8 cellular contexts compared by ENCODE assay signal in genomic region chr1:153921803-153922075, GRCh38. TPM values are rescaled to one million over a fixed set of nuclear protein-coding genes. Genes with fewer than 3 reads are reported as not detected.
DNase-seq lines count a peak whose midpoint lies in the region; ATAC-seq, FAIRE-seq and TF ChIP-seq lines count a peak whose summit lies in the region.

No MANE protein-coding gene starts in this region.

- CTCF ChIA-PET in CD8-positive, alpha-beta T cell (lab: Charles Lee): interaction anchor here (1.1 to 5.2 kb wide), 5 partner anchors 23 to 124 kb away, joined by 3 to 40 read pairs (median 6); partner anchors contain the start of genes CRTC2 and DENND4B
- CTCF ChIA-PET in K562 (lab: Yijun Ruan, JAX; ENCODE audit: low intra/inter-chr PET ratio): no interaction called here

- H3K27ac Mint-ChIP-seq in CD8-positive, alpha-beta T cell: peak overlapping the region; percentile 78

- DNase-seq in CD8-positive, alpha-beta T cell: peak in 1 of 7 experiments; percentile 16
- DNase-seq in NB4 (ENCODE audit: low read depth): no peak
- DNase-seq in K562 (ENCODE audit: extremely low read depth in 1 of 4, low spot score in 3 of 4): no peak
- DNase-seq in left kidney (ENCODE audit: low read depth, low spot score): peak; percentile 64
- DNase-seq in NCI-H345 (lab: John Stamatoyannopoulos, UW): no peak
- DNase-seq in activated gamma-delta T cell treated with Interleukin-2 at 50 U/mL for 16 hours: no peak

- H3K9me3 Mint-ChIP-seq in CD8-positive, alpha-beta T cell: no peaks in the 10 kb centered on the region

- peaks cover 55% of the 10 kb centered on the region for H3K79me2 ChIP-seq in K562 (ENCODE audit: control insufficient read depth, insufficient read depth, low read length)

- no peak for TF ChIP-seq RAD21 in K562 (CRISPR knock-in tag; conservative IDR thresholded peaks at IDR 0.05 in 1 of 2, IDR thresholded peaks at IDR 0.05 in 1 of 2)

- TF ChIP-seq POLR2A in NB4 (IDR thresholded peaks at IDR 0.05; ENCODE audit: extremely low read depth, insufficient read length) (no peak), K562 (conservative IDR thresholded peaks at IDR 0.05) (no peak)

- H3K27ac ChIP-seq in CD8-positive, alpha-beta T cell (ENCODE audit: low read depth, low read length): peak overlapping the region; percentile 49
- H3K27ac ChIP-seq in K562 (ENCODE audit: extremely low read depth, low read depth, low read length) (peak overlapping the region; percentile 98), thymus (ENCODE audit: low read depth) (peak overlapping the region; percentile 81)

- peaks cover 18% of the 10 kb centered on the region for H3K36me3 Mint-ChIP-seq in CD8-positive, alpha-beta T cell

- no peak for TF ChIP-seq EP300 in K562 (IDR thresholded peaks at IDR 0.05; ENCODE audit: low read length)

- H3K27me3 Mint-ChIP-seq in CD8-positive, alpha-beta T cell (ENCODE audit: low read depth): no peaks in the 10 kb centered on the region

- TSS peak; percentile 56 for BruUV-seq in K562 (replicated peaks; lab: Mats Ljungman, UMichigan)

- WGBS in K562 (ENCODE audit: insufficient coverage, low coverage, missing lambda C conversion rate): 2% methylated on average over 10 of the region's 10 CpGs
- 4% methylated on average over 10 of the region's 10 CpGs for WGBS in thymus

- peak overlapping the region; percentile 90 to 91 for H3K9ac ChIP-seq in K562 (ENCODE audit: insufficient read depth in 1 of 2, low read depth in 2 of 2, low read length in 2 of 2)

- TF ChIP-seq CTCF in CD8-positive, alpha-beta T cell (IDR thresholded peaks at IDR 0.05): no peak
- TF ChIP-seq CTCF in NB4 (IDR thresholded peaks at IDR 0.05; ENCODE audit: low read depth, low read length): no peak
- TF ChIP-seq CTCF in K562 (IDR thresholded peaks at IDR 0.05 in 2 of 3, conservative IDR thresholded peaks at IDR 0.05 in 1 of 3; ENCODE audit: insufficient read depth in 2 of 3, low read depth in 1 of 3, low read length in 3 of 3): no peak

- no peak for FAIRE-seq in K562 (lab: Jason Lieb, UNC)

- peak overlapping the region; percentile 61 for H3K4me3 ChIP-seq in CD8-positive, alpha-beta T cell (ENCODE audit: low read depth, low read length)
- H3K4me3 ChIP-seq in NB4 (ENCODE audit: low read depth, low read length): peak overlapping the region; percentile 89
- H3K4me3 ChIP-seq in K562: peak overlapping the region; percentile 86
- H3K4me3 ChIP-seq in thymus (ENCODE audit: low read length): peak overlapping the region; percentile 89

- in situ Hi-C loops in K562 (cut with MboI): no loop called here

- no peaks in the 10 kb centered on the region for H3K9me1 ChIP-seq in K562 (ENCODE audit: control insufficient read depth, insufficient read depth, low read length)

- H3K4me1 ChIP-seq in CD8-positive, alpha-beta T cell (ENCODE audit: insufficient read depth, low read length): peaks cover 47% of the 10 kb centered on the region
- peaks cover 9 to 30% of the 10 kb centered on the region in 2 experiments for H3K4me1 ChIP-seq in K562 (replicated peaks in 1 of 2; ENCODE audit: control insufficient read depth in 2 of 2, insufficient read depth in 2 of 2, low read length in 2 of 2)
- H3K4me1 ChIP-seq in thymus (ENCODE audit: control insufficient read depth, insufficient read depth, low read length): peaks cover 28% of the 10 kb centered on the region

- POLR2A ChIA-PET in CD8-positive, alpha-beta T cell (lab: Charles Lee): interaction anchor here (1.4 to 4.3 kb wide), 7 partner anchors 10 to 69 kb away, joined by 4 to 57 read pairs (median 13); partner anchors contain the start of genes CREB3L4, DENND4B, RAB13 and RPS27
- POLR2A ChIA-PET in K562 (lab: Yijun Ruan, JAX): interaction anchor here (0.7 to 2.4 kb wide), 10 partner anchors 10 to 85 kb away, joined by 3 to 12 read pairs (median 4); partner anchors contain the start of genes DENND4B and RPS27

- H2AFZ ChIP-seq in K562 (ENCODE audit: low read depth, low read length): peak overlapping the region; percentile 56

- peak overlapping the region; percentile 89 for H3K4me3 Mint-ChIP-seq in CD8-positive, alpha-beta T cell

- H3K9me3 ChIP-seq in CD8-positive, alpha-beta T cell (ENCODE audit: low read length): no peaks in the 10 kb centered on the region
- H3K9me3 ChIP-seq in K562 (replicated peaks; ENCODE audit: control insufficient read depth, insufficient read depth, low read depth, low read length): no peaks in the 10 kb centered on the region
- H3K9me3 ChIP-seq in thymus (ENCODE audit: control insufficient read depth): no peaks in the 10 kb centered on the region

- no peaks in the 10 kb centered on the region for H3K27me3 ChIP-seq in CD8-positive, alpha-beta T cell (ENCODE audit: insufficient read depth, low read length)
- H3K27me3 ChIP-seq in K562 (ENCODE audit: control insufficient read depth in 2 of 2, insufficient read depth in 2 of 2, low read length in 2 of 2) (no peaks in the 10 kb centered on the region), thymus (ENCODE audit: control insufficient read depth, insufficient read depth) (no peaks in the 10 kb centered on the region)

- peak overlapping the region; percentile 99 for H3K4me2 ChIP-seq in K562 (ENCODE audit: insufficient read depth, low read length)

- no peaks in the 10 kb centered on the region for H3K36me3 ChIP-seq in CD8-positive, alpha-beta T cell (ENCODE audit: insufficient read depth, low read length)
- H3K36me3 ChIP-seq in K562 (ENCODE audit: control insufficient read depth, insufficient read depth, low read length) (peaks cover 26% of the 10 kb centered on the region; the same call in 2 of the 3 replicates), thymus (ENCODE audit: control insufficient read depth, insufficient read depth) (peaks cover 3% of the 10 kb centered on the region)

- H4K20me1 ChIP-seq in K562 (replicated peaks; ENCODE audit: control insufficient read depth, insufficient read depth, low read length): peaks cover 21% of the 10 kb centered on the region

- intact Hi-C loops in CD8-positive, alpha-beta T cell (cut with DNase I, micrococcal nuclease): loop anchor here (1.0 to 5.0 kb wide), 10 partner anchors 36 to 637 kb away; partner anchors contain the start of genes CRTC2 (in 1 of the 2), HAX1 (in 1 of the 2), RPS27 (in 1 of the 2) and UBAP2L (in 1 of the 2)
- intact Hi-C loops in K562 (cut with micrococcal nuclease): loop anchor here (2.0 to 5.0 kb wide), 5 partner anchors 39 to 299 kb away; partner anchors contain the start of gene UBAP2L

- ATAC-seq in CD8-positive, alpha-beta T cell: no peak
- ATAC-seq in K562: peak; percentile 0; the same call in 2 of the 3 replicates
- no peak for ATAC-seq in GM21529 (IDR thresholded peaks at IDR 0.05; ENCODE audit: unreplicated experiment)

- peaks cover 49% of the 10 kb centered on the region for H3K4me1 Mint-ChIP-seq in CD8-positive, alpha-beta T cell (ENCODE audit: low read depth)

RNA-seq across cellular contexts. Expression of gene GATAD2B, which starts 1.0 kb away (rescaled TPM):
- total RNA-seq in CD8-positive, alpha-beta T cell: 10 to 100 TPM; 52.0 to 52.1 TPM
- total RNA-seq in K562 (2011; cell fraction: chromatin; rRNA removed; ENCODE audit: low replicate concordance): 26.9 and 41.3 TPM in 2 replicates
- total RNA-seq in K562 (2011; cell fraction: nucleolus; rRNA removed): 14.7 and 15.7 TPM in 2 replicates
- total RNA-seq in K562 (2011; cell fraction: nucleoplasm; rRNA removed): 46.3 and 60.1 TPM in 2 replicates
- total RNA-seq in K562 (2014; rRNA removed) (3.5 TPM in 2 replicates), K562 (2014; rRNA removed; fragmentation: Illumina TruSeq; extraction: Trizol) (4.9 and 6.3 TPM in 2 replicates), K562 (2015; rRNA removed; fragmentation: Illumina TruSeq; extraction: Trizol) (4.5 and 5.3 TPM in 2 replicates), K562 (2021) (35.0 and 40.2 TPM in 2 replicates)
- polyA plus RNA-seq in K562 (2011; rRNA removed) (4.7 and 6.7 TPM in 2 replicates), K562 (2014; fragmentation: Illumina TruSeq; extraction: Trizol) (13.9 and 14.8 TPM in 2 replicates), K562 (2014; fragmentation: Nextera tagmentation; extraction: Ambion mirVana) (1 to 10 TPM; 1.5 to 6.6 TPM), K562 (2014; rRNA removed) (7.8 and 9.0 TPM in 2 replicates), thymus (11.9 TPM)
- polyA plus RNA-seq in K562 (2011; cell fraction: cytosol; rRNA removed): 5.3 and 5.5 TPM in 2 replicates
- 15.2 and 16.7 TPM in 2 replicates for polyA plus RNA-seq in K562 (2011; cell fraction: nucleus; rRNA removed)
- 6.6 and 7.6 TPM in 2 replicates for polyA plus RNA-seq in K562 (2012)
- 8.7 and 10.3 TPM in 2 replicates for polyA minus RNA-seq in K562 (2011; rRNA and poly(A)+ RNA removed)
- polyA minus RNA-seq in K562 (2011; cell fraction: cytosol; rRNA and poly(A)+ RNA removed): 16.0 and 22.3 TPM in 2 replicates
- 5.0 and 9.1 TPM in 2 replicates for polyA minus RNA-seq in K562 (2011; cell fraction: nucleus; rRNA and poly(A)+ RNA removed)

RNA-seq across cellular contexts. Expression of gene DENND4B, which starts 24.8 kb away (rescaled TPM):
- total RNA-seq in CD8-positive, alpha-beta T cell: 10 to 100 TPM; 87.2 to 91.3 TPM
- 519 and 1,217 TPM in 2 replicates for total RNA-seq in K562 (2011; cell fraction: chromatin; rRNA removed; ENCODE audit: low replicate concordance)
- total RNA-seq in K562 (2011; cell fraction: nucleolus; rRNA removed): 693 and 731 TPM in 2 replicates
- total RNA-seq in K562 (2011; cell fraction: nucleoplasm; rRNA removed): 509 and 519 TPM in 2 replicates
- total RNA-seq in K562 (2014; rRNA removed) (20.2 and 21.7 TPM in 2 replicates), K562 (2014; rRNA removed; fragmentation: Illumina TruSeq; extraction: Trizol) (11.0 and 15.6 TPM in 2 replicates), K562 (2015; rRNA removed; fragmentation: Illumina TruSeq; extraction: Trizol) (21.0 and 23.1 TPM in 2 replicates), K562 (2021) (70.0 and 80.5 TPM in 2 replicates)
- polyA plus RNA-seq in K562 (2011; rRNA removed) (28.8 and 75.9 TPM in 2 replicates), K562 (2014; fragmentation: Illumina TruSeq; extraction: Trizol) (47.4 and 52.5 TPM in 2 replicates), K562 (2014; fragmentation: Nextera tagmentation; extraction: Ambion mirVana) (10 to 100 TPM in 1 of 2 experiments, 1 to 10 TPM in 1; 9.5 to 13.4 TPM), K562 (2014; rRNA removed) (63.3 and 74.0 TPM in 2 replicates), thymus (76.0 TPM)
- polyA plus RNA-seq in K562 (2011; cell fraction: cytosol; rRNA removed): 28.0 and 43.8 TPM in 2 replicates
- 734 and 802 TPM in 2 replicates for polyA plus RNA-seq in K562 (2011; cell fraction: nucleus; rRNA removed)
- 45.4 and 65.7 TPM in 2 replicates for polyA plus RNA-seq in K562 (2012)
- polyA minus RNA-seq in K562 (2011; rRNA and poly(A)+ RNA removed): 17.3 and 28.6 TPM in 2 replicates
- 35.8 and 41.5 TPM in 2 replicates for polyA minus RNA-seq in K562 (2011; cell fraction: cytosol; rRNA and poly(A)+ RNA removed)
- polyA minus RNA-seq in K562 (2011; cell fraction: nucleus; rRNA and poly(A)+ RNA removed): 191 and 272 TPM in 2 replicates

RNA-seq across cellular contexts. Expression of gene CRTC2, which starts 36.7 kb away (rescaled TPM):
- 100 to 1,000 TPM; 169 to 201 TPM for total RNA-seq in CD8-positive, alpha-beta T cell
- 62.1 and 111 TPM in 2 replicates for total RNA-seq in K562 (2011; cell fraction: chromatin; rRNA removed; ENCODE audit: low replicate concordance)
- 38.7 and 54.5 TPM in 2 replicates for total RNA-seq in K562 (2011; cell fraction: nucleolus; rRNA removed)
- total RNA-seq in K562 (2011; cell fraction: nucleoplasm; rRNA removed): 51.0 and 73.5 TPM in 2 replicates
- 7.7 and 8.5 TPM in 2 replicates for total RNA-seq in K562 (2014; rRNA removed)
- 5.6 TPM in 2 replicates for total RNA-seq in K562 (2014; rRNA removed; fragmentation: Illumina TruSeq; extraction: Trizol)
- total RNA-seq in K562 (2015; rRNA removed; fragmentation: Illumina TruSeq; extraction: Trizol): 10.2 and 10.4 TPM in 2 replicates
- 23.8 and 26.4 TPM in 2 replicates for total RNA-seq in K562 (2021)
- polyA plus RNA-seq in K562 (2011; rRNA removed): 13.3 and 26.5 TPM in 2 replicates
- polyA plus RNA-seq in K562 (2011; cell fraction: cytosol; rRNA removed): 23.6 and 27.7 TPM in 2 replicates
- polyA plus RNA-seq in K562 (2011; cell fraction: nucleus; rRNA removed): 87.5 and 92.0 TPM in 2 replicates
- polyA plus RNA-seq in K562 (2012): 19.4 and 28.0 TPM in 2 replicates
- 24.0 TPM in 2 replicates for polyA plus RNA-seq in K562 (2014; fragmentation: Illumina TruSeq; extraction: Trizol)
- polyA plus RNA-seq in K562 (2014; fragmentation: Nextera tagmentation; extraction: Ambion mirVana): 1 to 10 TPM; 2.7 to 3.3 TPM
- 18.9 and 24.0 TPM in 2 replicates for polyA plus RNA-seq in K562 (2014; rRNA removed)
- 13.9 and 22.4 TPM in 2 replicates for polyA minus RNA-seq in K562 (2011; rRNA and poly(A)+ RNA removed)
- polyA minus RNA-seq in K562 (2011; cell fraction: cytosol; rRNA and poly(A)+ RNA removed): 15.3 and 34.3 TPM in 2 replicates
- 21.1 and 33.1 TPM in 2 replicates for polyA minus RNA-seq in K562 (2011; cell fraction: nucleus; rRNA and poly(A)+ RNA removed)
- polyA plus RNA-seq in thymus: 70.5 TPM

RNA-seq across cellular contexts. Expression of gene SLC39A1, which starts 41.6 kb away (rescaled TPM):
- 1 to 10 TPM; 7.2 to 7.7 TPM for total RNA-seq in CD8-positive, alpha-beta T cell
- total RNA-seq in K562 (2011; cell fraction: chromatin; rRNA removed; ENCODE audit: low replicate concordance): 31.6 and 67.2 TPM in 2 replicates
- total RNA-seq in K562 (2011; cell fraction: nucleolus; rRNA removed): 106 and 118 TPM in 2 replicates
- 87.4 and 103 TPM in 2 replicates for total RNA-seq in K562 (2011; cell fraction: nucleoplasm; rRNA removed)
- total RNA-seq in K562 (2014; rRNA removed) (81.1 and 88.3 TPM in 2 replicates), K562 (2014; rRNA removed; fragmentation: Illumina TruSeq; extraction: Trizol) (43.0 and 45.3 TPM in 2 replicates), K562 (2015; rRNA removed; fragmentation: Illumina TruSeq; extraction: Trizol) (62.5 and 62.7 TPM in 2 replicates), K562 (2021) (70.2 and 70.6 TPM in 2 replicates)
- polyA plus RNA-seq in K562 (2011; rRNA removed) (52.9 and 61.3 TPM in 2 replicates), K562 (2014; fragmentation: Illumina TruSeq; extraction: Trizol) (72.8 and 84.3 TPM in 2 replicates), K562 (2014; fragmentation: Nextera tagmentation; extraction: Ambion mirVana) (10 to 100 TPM in 1 of 2 experiments, 1 to 10 TPM in 1; 9.9 to 12.9 TPM), K562 (2014; rRNA removed) (69.5 and 76.1 TPM in 2 replicates), thymus (44.9 TPM)
- 98.7 and 108 TPM in 2 replicates for polyA plus RNA-seq in K562 (2011; cell fraction: cytosol; rRNA removed)
- 34.7 and 36.6 TPM in 2 replicates for polyA plus RNA-seq in K562 (2011; cell fraction: nucleus; rRNA removed)
- 65.9 and 66.7 TPM in 2 replicates for polyA plus RNA-seq in K562 (2012)
- polyA minus RNA-seq in K562 (2011; rRNA and poly(A)+ RNA removed): 43.9 and 46.0 TPM in 2 replicates
- polyA minus RNA-seq in K562 (2011; cell fraction: cytosol; rRNA and poly(A)+ RNA removed): 37.1 and 42.1 TPM in 2 replicates
- 15.1 and 25.0 TPM in 2 replicates for polyA minus RNA-seq in K562 (2011; cell fraction: nucleus; rRNA and poly(A)+ RNA removed)

RNA-seq across cellular contexts. Expression of gene CREB3L4, which starts 46.0 kb away (rescaled TPM):
- 1 to 10 TPM; 3.0 to 3.7 TPM for total RNA-seq in CD8-positive, alpha-beta T cell
- 34.5 and 62.3 TPM in 2 replicates for total RNA-seq in K562 (2011; cell fraction: chromatin; rRNA removed; ENCODE audit: low replicate concordance)
- 45.7 and 50.8 TPM in 2 replicates for total RNA-seq in K562 (2011; cell fraction: nucleolus; rRNA removed)
- 31.9 and 42.5 TPM in 2 replicates for total RNA-seq in K562 (2011; cell fraction: nucleoplasm; rRNA removed)
- total RNA-seq in K562 (2014; rRNA removed) (13.5 and 13.9 TPM in 2 replicates), K562 (2014; rRNA removed; fragmentation: Illumina TruSeq; extraction: Trizol) (10.7 and 11.3 TPM in 2 replicates), K562 (2015; rRNA removed; fragmentation: Illumina TruSeq; extraction: Trizol) (9.6 and 9.9 TPM in 2 replicates), K562 (2021) (11.1 and 12.7 TPM in 2 replicates)
- polyA plus RNA-seq in K562 (2011; rRNA removed) (18.6 and 23.7 TPM in 2 replicates), K562 (2014; fragmentation: Illumina TruSeq; extraction: Trizol) (13.9 and 14.3 TPM in 2 replicates), K562 (2014; fragmentation: Nextera tagmentation; extraction: Ambion mirVana) (10 to 100 TPM; 13.3 to 17.2 TPM), K562 (2014; rRNA removed) (16.6 and 17.7 TPM in 2 replicates), thymus (17.7 TPM)
- 22.6 and 23.0 TPM in 2 replicates for polyA plus RNA-seq in K562 (2011; cell fraction: cytosol; rRNA removed)
- 62.9 and 71.1 TPM in 2 replicates for polyA plus RNA-seq in K562 (2011; cell fraction: nucleus; rRNA removed)
- polyA plus RNA-seq in K562 (2012): 10.1 and 29.4 TPM in 2 replicates
- 15.3 and 15.8 TPM in 2 replicates for polyA minus RNA-seq in K562 (2011; rRNA and poly(A)+ RNA removed)
- 8.3 and 8.4 TPM in 2 replicates for polyA minus RNA-seq in K562 (2011; cell fraction: cytosol; rRNA and poly(A)+ RNA removed)
- polyA minus RNA-seq in K562 (2011; cell fraction: nucleus; rRNA and poly(A)+ RNA removed): 13.9 and 19.8 TPM in 2 replicates
